12 cellular contexts compared by ENCODE assay signal in genomic region chrX:15915959-15916703, GRCh38.
A peak's percentile ranks its signal among the peaks of the same experiment; 100 is the strongest.
DNase-seq lines count a peak whose midpoint lies in the region; ATAC-seq and TF ChIP-seq lines count a peak whose summit lies in the region.
"Had no signal": no experiment of that assay in that cellular context is flagged by ENCODE, and none has a peak within 500 bp of the region (broad histone marks: within the 10 kb centered on the region; RNA-seq: fewer than 3 reads in every experiment).

No MANE protein-coding gene starts in this region.

- TF ChIP-seq EP300 in suprapubic skin (IDR thresholded peaks at IDR 0.05) = no peak

- H3K4me1 Mint-ChIP-seq in T-helper 17 cell = no peaks in the 10 kb centered on the region

- H3K27ac Mint-ChIP-seq in T-helper 17 cell = no peak overlapping the region
- H3K27ac Mint-ChIP-seq: natural killer cell treated with Interleukin-12 subunit alpha and Interleukin-12 subunit beta and Interleukin-15 and Interleukin-18, amount 100 ng/mL, for 72 hours had no signal

- H3K36me3 ChIP-seq in spleen (no peaks in the 10 kb centered on the region), suprapubic skin (no peaks in the 10 kb centered on the region)

- TF ChIP-seq CTCF in spleen (IDR thresholded peaks at IDR 0.05 in 8 of 11, conservative IDR thresholded peaks at IDR 0.05 in 3 of 11) = no peak
- no peak for TF ChIP-seq CTCF in suprapubic skin (IDR thresholded peaks at IDR 0.05)

- H3K36me3 Mint-ChIP-seq in T-helper 17 cell (ENCODE audit: low read depth) = peaks cover 2% of the 10 kb centered on the region
- H3K36me3 Mint-ChIP-seq: natural killer cell treated with Interleukin-12 subunit alpha and Interleukin-12 subunit beta and Interleukin-15 and Interleukin-18, amount 100 ng/mL, for 72 hours had no signal

- DNase-seq in HT1080 (ENCODE audit: low read depth) (peak; percentile 75), SKM-1 (lab: John Stamatoyannopoulos, UW; ENCODE audit: unreplicated experiment) (peak; percentile 14), glomerular endothelial cell (ENCODE audit: extremely low read depth, low read depth, low spot score) (peak; percentile 34), spleen (no peak), T-helper 17 cell (no peak), suprapubic skin (ENCODE audit: low spot score in 2 of 2) (no peak), activated gamma-delta T cell treated with Interleukin-2 at 50 U/mL for 16 hours (no peak)
- DNase-seq: activated CD4-positive, CD25-positive, alpha-beta regulatory T cell treated with anti-CD3 and anti-CD28 coated beads, Interleukin-2, amount 50 U/mL, for 72 hours; activated T-cell treated with anti-CD3 and anti-CD28 coated beads for 4 hours; NCI-H2029 had no signal

- peaks cover 0 to 13% (median 0%) of the 10 kb centered on the region in 6 donors for H3K4me1 ChIP-seq in spleen
- H3K4me1 ChIP-seq in suprapubic skin = no peaks in the 10 kb centered on the region

- no peaks in the 10 kb centered on the region for H3K27me3 Mint-ChIP-seq in T-helper 17 cell

- 37 to 56% (median 48%) methylated on average over 5 of the region's 5 CpGs for WGBS in spleen, 5 donors
- WGBS in suprapubic skin = 65% methylated on average over 5 of the region's 5 CpGs

- no peak for TF ChIP-seq POLR2A in spleen (IDR thresholded peaks at IDR 0.05)
- no peak for TF ChIP-seq POLR2A in suprapubic skin (IDR thresholded peaks at IDR 0.05)

- ATAC-seq in T-helper 17 cell = no peak
- ATAC-seq: natural killer cell treated with Interleukin-12 subunit alpha and Interleukin-12 subunit beta and Interleukin-15 and Interleukin-18, amount 100 ng/mL, for 72 hours had no signal

- H3K4me3 Mint-ChIP-seq in T-helper 17 cell = no peak overlapping the region
- H3K4me3 Mint-ChIP-seq: natural killer cell treated with Interleukin-12 subunit alpha and Interleukin-12 subunit beta and Interleukin-15 and Interleukin-18, amount 100 ng/mL, for 72 hours had no signal

- intact Hi-C loops in spleen (cut with DNase I; ENCODE audit: low total_unique reads) = no loop called here

- peak overlapping the region in 5 of 8 donors; percentile 48 to 71 (median 63) for H3K27ac ChIP-seq in spleen
- H3K27ac ChIP-seq in suprapubic skin = no peak overlapping the region
- H3K27ac ChIP-seq: KMS-11 had no signal

- H3K27me3 ChIP-seq in spleen (replicated peaks in 1 of 7) (peaks cover 0 to 21% (median 0%) of the 10 kb centered on the region in 7 donors), suprapubic skin (no peaks in the 10 kb centered on the region)

- H3K4me3 ChIP-seq in spleen = no peak overlapping the region
- H3K4me3 ChIP-seq in suprapubic skin = no peak overlapping the region

- H3K9me3 ChIP-seq in spleen (peaks cover 0 to 6% (median 0%) of the 10 kb centered on the region in 8 donors), T-helper 17 cell (ENCODE audit: control insufficient read depth, low read length, poor library complexity, severe bottlenecking) (no peaks in the 10 kb centered on the region), suprapubic skin (no peaks in the 10 kb centered on the region)

Comparison
In these comparisons a context has a peak if more than half of its experiments do, and no peak if none do; other contexts are left out.
1. DNase-seq: peak in HT1080 (single experiment), SKM-1 (single experiment) and glomerular endothelial cell (single experiment); none in spleen (single experiment), T-helper 17 cell (0 of 3), suprapubic skin (0 of 2) and activated gamma-delta T cell treated with Interleukin-2 at 50 U/mL for 16 hours (single experiment).